25 cellular contexts compared by ENCODE assay signal in genomic region chr16:68473358-68474064, GRCh38. TPM values are rescaled to one million over a fixed set of nuclear protein-coding genes. Genes with fewer than 3 reads are reported as not detected.
A peak's percentile ranks its signal among the peaks of the same experiment; 100 is the strongest.
DNase-seq lines count a peak whose midpoint lies in the region; ATAC-seq, FAIRE-seq and TF ChIP-seq lines count a peak whose summit lies in the region.
"Had no signal": no experiment of that assay in that cellular context is flagged by ENCODE, and none has a peak within 500 bp of the region (broad histone marks: within the 10 kb centered on the region; RNA-seq: fewer than 3 reads in every experiment).

No MANE protein-coding gene starts in this region.

- no peaks in the 10 kb centered on the region for H4K20me1 ChIP-seq in hepatocyte (ENCODE audit: insufficient read depth, poor library complexity, severe bottlenecking)

- no peaks in the 10 kb centered on the region for H3K9me2 ChIP-seq in hepatocyte (replicated peaks; ENCODE audit: insufficient read depth)

- FAIRE-seq in GM18507 (lab: Jason Lieb, UNC), result peak; percentile 45
- FAIRE-seq: D721Med had no signal

- H2AFZ ChIP-seq in hepatocyte, result no peak overlapping the region
- H2AFZ ChIP-seq: PC-9 had no signal

- DNase-seq in CD1c-positive myeloid dendritic cell (ENCODE audit: extremely low spot score) (peak; percentile 54), GM18507 (ENCODE audit: extremely low spot score, insufficient read length, low read depth) (no peak), dermis blood vessel endothelial cell (peak; percentile 37), mucosa of gallbladder (ENCODE audit: low spot score) (peak; percentile 36), hepatocyte (ENCODE audit: low spot score) (no peak), GM13977 (ENCODE audit: low spot score) (no peak)
- DNase-seq: activated CD4-positive, alpha-beta memory T cell treated with anti-CD3 and anti-CD28 coated beads, Interleukin-2, amount 10 ng/mL, durations not matched to agents 7 days and 5 days; activated naive CD4-positive, alpha-beta T cell treated with Interleukin-2 at 50 U/mL for 16 hours; activated T-cell treated with anti-CD3 and anti-CD28 coated beads, Interleukin-2, amount 50 U/mL, for 24 hours; central memory CD4-positive, alpha-beta T cell; GDM1; left colon; NCI-H1930; NCI-H524 treated with DMSO at 0.1 percent for 48 hours; PC-9; stimulated activated CD4-positive, alpha-beta T cell treated with anti-CD3 and anti-CD28 coated beads, Interleukin-1b, Interleukin-23, amount 100 ng/mL, for 48 hours; T-helper 2 cell; transverse colon had no signal

- TF ChIP-seq CTCF in hepatocyte (IDR thresholded peaks at IDR 0.05; ENCODE audit: poor library complexity) (no peak), GM13977 (IDR thresholded peaks at IDR 0.05; ENCODE audit: extremely low read depth, insufficient read depth, missing control alignments) (no peak)

- H3K4me2 ChIP-seq in hepatocyte, result no peak overlapping the region

- no peaks in the 10 kb centered on the region for H3K9me3 ChIP-seq in hepatocyte (ENCODE audit: low read depth)
- H3K9me3 ChIP-seq: esophagus muscularis mucosa, gastroesophageal sphincter, transverse colon had no signal

- H3K36me3 ChIP-seq in hepatocyte (replicated peaks; ENCODE audit: insufficient read depth, low read depth), result no peaks in the 10 kb centered on the region
- H3K36me3 ChIP-seq: esophagus muscularis mucosa, gastroesophageal sphincter, transverse colon had no signal

- H3K79me2 ChIP-seq in hepatocyte, result no peaks in the 10 kb centered on the region

- no peaks in the 10 kb centered on the region for H3K4me1 ChIP-seq in hepatocyte (ENCODE audit: insufficient read depth)

- no peak overlapping the region for H3K27ac ChIP-seq in hepatocyte
- H3K27ac ChIP-seq: esophagus muscularis mucosa, gastroesophageal sphincter, transverse colon had no signal

- H3K27me3 ChIP-seq in hepatocyte, result no peaks in the 10 kb centered on the region
- H3K27me3 ChIP-seq: esophagus muscularis mucosa, gastroesophageal sphincter, transverse colon had no signal

- WGBS in hepatocyte (ENCODE audit: low lambda C conversion rate, missing lambda C conversion rate), result 71% methylated on average over 7 of the region's 7 CpGs

- in situ Hi-C loops in GM13977 (cut with MboI; ENCODE audit: low pct_unique_long_range_greater_than_20kb, low sequenced_read_pairs, unreplicated experiment), result no loop called here

- H3K4me3 ChIP-seq in hepatocyte, result no peak overlapping the region
- H3K4me3 ChIP-seq: esophagus muscularis mucosa, gastroesophageal sphincter, PC-9, transverse colon had no signal

- ATAC-seq in HG02973 (IDR thresholded peaks at IDR 0.05; ENCODE audit: unreplicated experiment) (no peak), GM21529 (IDR thresholded peaks at IDR 0.05; ENCODE audit: unreplicated experiment) (no peak)
- ATAC-seq: gastroesophageal sphincter, left colon had no signal

RNA-seq across cellular contexts. Expression of gene SMPD3, which starts 25.2 kb away (rescaled TPM):
- total RNA-seq in dermis blood vessel endothelial cell (0.14 and 0.17 TPM in 2 replicates), mucosa of gallbladder (225 TPM), hepatocyte (6.3 and 8.4 TPM in 2 replicates)
- 5.7 and 9.5 TPM in 2 replicates for polyA plus RNA-seq in hepatocyte
- total RNA-seq: myocyte, osteocyte had no signal

Comparison
In these comparisons a context has a peak if more than half of its experiments do, and no peak if none do; other contexts are left out.
1. DNase-seq: peak in CD1c-positive myeloid dendritic cell (single experiment), dermis blood vessel endothelial cell (single experiment) and mucosa of gallbladder (single experiment); none in GM18507 (single experiment), hepatocyte (single experiment) and GM13977 (single experiment).
2. RNA of gene SMPD3, which starts 25.2 kb away (total RNA-seq): 225 TPM in mucosa of gallbladder (single experiment); 6.3 to 8.4 TPM in hepatocyte and 0.14 to 0.17 TPM in dermis blood vessel endothelial cell; every median in the first group is over 10 times any median in the second.